ENCODE assay signal across 34 cellular contexts in the genomic region with DNA sequence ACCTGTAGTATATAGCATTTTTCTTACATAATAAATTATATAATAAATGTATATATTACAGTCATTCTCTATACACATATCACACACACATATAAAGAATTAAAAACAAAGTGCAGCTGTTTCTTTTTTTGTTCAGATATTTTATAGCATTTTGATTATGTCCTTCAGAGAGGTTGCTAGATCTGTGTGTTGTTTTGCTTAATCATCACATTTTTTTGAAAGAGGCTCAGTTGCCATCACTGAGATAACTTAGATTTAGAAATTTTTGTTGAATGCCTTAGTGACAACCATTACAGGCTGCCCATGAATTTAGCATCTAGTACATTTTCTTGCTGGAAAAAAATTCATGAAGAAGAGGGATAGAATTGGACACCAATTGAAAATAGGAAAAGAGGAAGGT.
"Had no signal": no experiment of that assay in that cellular context is flagged by ENCODE, and none has a peak within 500 bp of the region (broad histone marks: within the 10 kb centered on the region; RNA-seq: fewer than 3 reads in every experiment).

No MANE protein-coding gene starts in this region.

- H3K27ac ChIP-seq: adrenal gland, body of pancreas, brain microvascular endothelial cell, breast epithelium, VCaP had no signal

- H3K9me3 ChIP-seq: adrenal gland, body of pancreas, breast epithelium had no signal

- DNase-seq: activated B cell treated with CpG ODN at 0.5 μM for 24 hours; activated CD4-positive, alpha-beta memory T cell treated with anti-CD3 and anti-CD28 coated beads for 36 hours; activated CD4-positive, alpha-beta T cell treated with anti-CD3 and anti-CD28 coated beads for 4 hours; activated CD4-positive, alpha-beta T cell treated with anti-CD3 and anti-CD28 coated beads, Interleukin-2, amount 10 ng/mL, durations not matched to agents 24 days and 14 days; activated CD4-positive, alpha-beta T cell treated with anti-CD3 and anti-CD28 coated beads, Interleukin-2, amount 50 U/mL, for 1 hour; activated CD4-positive, alpha-beta T cell treated with anti-CD3 and anti-CD28 coated beads, Interleukin-2, amount 50 U/mL, for 4 hours; activated CD4-positive, CD25-positive, alpha-beta regulatory T cell treated with anti-CD3 and anti-CD28 coated beads, Interleukin-2, amount 50 U/mL, for 72 hours; activated CD8-positive, alpha-beta memory T cell treated with anti-CD3 and anti-CD28 coated beads, Interleukin-2, amount 50 U/mL, for 4 hours; activated CD8-positive, alpha-beta T cell treated with anti-CD3 and anti-CD28 coated beads for 36 hours; activated effector memory CD4-positive, alpha-beta T cell treated with anti-CD3 and anti-CD28 coated beads, Interleukin-2, amount 50 U/mL, for 16 hours; activated gamma-delta T cell treated with Interleukin-2 at 50 U/mL for 16 hours; activated naive CD4-positive, alpha-beta T cell; activated naive CD4-positive, alpha-beta T cell treated with anti-CD3 and anti-CD28 coated beads for 36 hours; activated naive CD4-positive, alpha-beta T cell treated with anti-CD3 and anti-CD28 coated beads, Interleukin-2, amount 50 U/mL, for 16 hours; activated naive CD8-positive, alpha-beta T cell treated with anti-CD3 and anti-CD28 coated beads for 36 hours; activated T-cell treated with anti-CD3 and anti-CD28 coated beads for 4 hours; activated T-cell treated with anti-CD3 and anti-CD28 coated beads, Interleukin-2, amount 50 U/mL, for 1 hour; activated T-cell treated with anti-CD3 and anti-CD28 coated beads, Interleukin-2, amount 50 U/mL, for 4 hours; activated T-cell treated with anti-CD3 and anti-CD28 coated beads, Interleukin-2, amount 50 U/mL, for 72 hours; adrenal gland; amniotic stem cell; aorta; body of pancreas; brain microvascular endothelial cell; central memory CD4-positive, alpha-beta T cell; T-helper 1 cell; T-helper 2 cell; T-helper 9 cell had no signal

- H3K4me1 ChIP-seq: adrenal gland, body of pancreas, breast epithelium had no signal

- H3K4me3 ChIP-seq: adrenal gland, body of pancreas, breast epithelium had no signal

- FAIRE-seq: astrocyte, TTC549 had no signal

- H3K36me3 ChIP-seq: adrenal gland, brain microvascular endothelial cell, breast epithelium had no signal

- H3K27me3 ChIP-seq: adrenal gland, body of pancreas, brain microvascular endothelial cell, breast epithelium had no signal

- ATAC-seq: activated CD8-positive, alpha-beta T cell treated with anti-CD3 and anti-CD28 coated beads for 36 hours; activated naive CD4-positive, alpha-beta T cell treated with anti-CD3 and anti-CD28 coated beads, Interleukin-2, amount 50 U/mL, for 72 hours; activated T-cell treated with anti-CD3 and anti-CD28 coated beads, Interleukin-2, amount 50 U/mL, for 4 hours; activated T-cell treated with anti-CD3 and anti-CD28 coated beads, Interleukin-2, amount 50 U/mL, for 72 hours; activated T-helper 17 cell treated with anti-CD3 and anti-CD28 coated beads, Interleukin-2, amount 50 U/mL, for 72 hours; body of pancreas had no signal
